ENCODE assay signal across 8 cellular contexts in the genomic region with DNA sequence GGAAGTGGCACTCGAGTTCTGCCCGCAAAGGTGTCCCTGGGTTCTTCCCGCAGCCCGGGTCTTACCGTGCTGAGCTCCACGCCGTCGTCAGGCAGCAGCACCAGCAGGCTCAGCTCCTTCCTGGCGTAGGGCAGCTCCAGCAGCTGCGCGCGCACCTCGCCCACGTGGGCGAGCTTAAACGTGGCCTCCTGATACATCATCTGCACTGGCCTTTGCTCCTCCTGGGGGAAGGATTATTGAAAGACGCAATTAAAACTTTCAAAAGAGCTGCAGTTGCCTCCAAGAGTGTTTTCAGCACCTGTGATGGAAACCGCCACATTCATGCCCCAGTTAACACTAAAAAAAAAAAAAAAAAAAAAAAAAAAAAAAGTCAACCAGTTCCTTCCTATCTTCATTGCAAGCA. TPM values are rescaled to one million over a fixed set of nuclear protein-coding genes. Genes with fewer than 3 reads are reported as not detected.
A peak's percentile ranks its signal among the peaks of the same experiment; 100 is the strongest.
DNase-seq lines count a peak whose midpoint lies in the region; ATAC-seq, FAIRE-seq and TF ChIP-seq lines count a peak whose summit lies in the region.

No MANE protein-coding gene starts in this region.

- peaks cover 0 to 2% (median 0%) of the 10 kb centered on the region in 11 experiments; a peak in 2 of 22 replicates for H4K20me1 ChIP-seq in BLaER1 treated with 17β-estradiol and CSF1 and Interleukin-3, amounts not matched to agents 10 nM and 100 nM

- FAIRE-seq in kidney (lab: Jason Lieb, UNC), result no peak

- peak; percentile 80 for ATAC-seq in HG02840 (IDR thresholded peaks at IDR 0.05; ENCODE audit: low FRiP score, unreplicated experiment)
- peak; percentile 91 for ATAC-seq in activated CD4-positive, alpha-beta T cell treated with anti-CD3 and anti-CD28 coated beads for 36 hours

- peak overlapping the region; percentile 73 for H3K4me3 Mint-ChIP-seq in activated CD4-positive, alpha-beta T cell treated with anti-CD3 and anti-CD28 coated beads for 36 hours

- no peaks in the 10 kb centered on the region for H3K27me3 Mint-ChIP-seq in activated CD4-positive, alpha-beta T cell treated with anti-CD3 and anti-CD28 coated beads for 36 hours

- peaks cover 29 to 66% (median 45%) of the 10 kb centered on the region in 10 experiments for H3K4me1 ChIP-seq in BLaER1 treated with 17β-estradiol and CSF1 and Interleukin-3, amounts not matched to agents 10 nM and 100 nM
- H3K4me1 ChIP-seq in kidney (ENCODE audit: control insufficient read depth in 1 of 2, insufficient read depth in 1 of 2, low read depth in 1 of 2, low read length in 2 of 2), result no peaks in the 10 kb centered on the region

- H3K9me3 ChIP-seq in BLaER1 treated with 17β-estradiol and CSF1 and Interleukin-3, amounts not matched to agents 10 nM and 100 nM (replicated peaks in 1 of 11), result peaks cover 0 to 24% (median 10%) of the 10 kb centered on the region in 11 experiments; a peak in 11 of 22 replicates
- H3K9me3 ChIP-seq in kidney (ENCODE audit: control insufficient read depth in 1 of 2, low read length in 2 of 2), result no peaks in the 10 kb centered on the region

- no peaks in the 10 kb centered on the region for H3K27me3 ChIP-seq in BLaER1 treated with 17β-estradiol and CSF1 and Interleukin-3, amounts not matched to agents 10 nM and 100 nM

- intact Hi-C loops in activated CD4-positive, alpha-beta T cell treated with anti-CD3 and anti-CD28 coated beads for 36 hours (cut with DNase I, micrococcal nuclease), result loop anchor here in 1 of 2 experiments (2.0 to 5.0 kb wide), 2 partner anchors 15 to 34 kb away; no protein-coding TSS in a partner anchor
- intact Hi-C loops in kidney (cut with DNase I), result no loop called here

- no peak for TF ChIP-seq CTCF in kidney (IDR thresholded peaks at IDR 0.05; ENCODE audit: borderline replicate concordance, extremely low read depth, insufficient read depth)

- POLR2A ChIA-PET in activated CD4-positive, alpha-beta T cell treated with anti-CD3 and anti-CD28 coated beads for 36 hours (lab: Charles Lee), result interaction anchor here (0.6 to 1.5 kb wide), 7 partner anchors 11 to 178 kb away, joined by 3 to 6 read pairs (median 3); partner anchors contain the start of gene SERPINB9

- CTCF ChIA-PET in activated CD4-positive, alpha-beta T cell treated with anti-CD3 and anti-CD28 coated beads for 36 hours (lab: Charles Lee), result interaction anchor here (0.7 to 1.5 kb wide), 6 partner anchors 20 to 46 kb away, joined by 3 to 11 read pairs (median 3); no protein-coding TSS in a partner anchor

- H3K4me3 ChIP-seq in BLaER1 treated with 17β-estradiol and CSF1 and Interleukin-3, amounts not matched to agents 10 nM and 100 nM, result peak overlapping the region; percentile 27 to 58 (median 45); a peak in 19 of 20 replicates
- no peak overlapping the region for H3K4me3 ChIP-seq in kidney (ENCODE audit: low read length in 2 of 2)

- H3K4me2 ChIP-seq in BLaER1 treated with 17β-estradiol and CSF1 and Interleukin-3, amounts not matched to agents 10 nM and 100 nM, result peak overlapping the region; percentile 57 to 88 (median 77)

- peak; percentile 88 for DNase-seq in activated CD4-positive, alpha-beta T cell treated with anti-CD3 and anti-CD28 coated beads for 36 hours
- DNase-seq in kidney, result peak; percentile 75
- no peak for DNase-seq in GF-D8 (lab: John Stamatoyannopoulos, UW)
- no peak for DNase-seq in DMS 273 treated with DMSO at 0.1 percent for 48 hours (lab: John Stamatoyannopoulos, UW)
- DNase-seq in HUDEP-2 (lab: John Stamatoyannopoulos, UW; ENCODE audit: unreplicated experiment in 76 of 76), result no peak
- DNase-seq in DMS 273 (lab: John Stamatoyannopoulos, UW; ENCODE audit: unreplicated experiment), result no peak

- H3K27ac Mint-ChIP-seq in activated CD4-positive, alpha-beta T cell treated with anti-CD3 and anti-CD28 coated beads for 36 hours, result peak overlapping the region; percentile 85

- no peaks in the 10 kb centered on the region for H3K9me3 Mint-ChIP-seq in activated CD4-positive, alpha-beta T cell treated with anti-CD3 and anti-CD28 coated beads for 36 hours (ENCODE audit: low read depth)

- H3K36me3 ChIP-seq in BLaER1 treated with 17β-estradiol and CSF1 and Interleukin-3, amounts not matched to agents 10 nM and 100 nM, result peaks cover 10 to 87% (median 32%) of the 10 kb centered on the region in 11 experiments
- peaks cover 10 to 11% of the 10 kb centered on the region in 2 donors for H3K36me3 ChIP-seq in kidney (ENCODE audit: control insufficient read depth in 1 of 2, insufficient read depth in 2 of 2, low read length in 2 of 2)

- peak overlapping the region in 10 of 11 experiments; percentile 3 to 72 (median 50); a peak in 14 of 22 replicates for H3K9ac ChIP-seq in BLaER1 treated with 17β-estradiol and CSF1 and Interleukin-3, amounts not matched to agents 10 nM and 100 nM
- no peak overlapping the region for H3K9ac ChIP-seq in kidney (ENCODE audit: low read length in 2 of 2)

- H3K36me3 Mint-ChIP-seq in activated CD4-positive, alpha-beta T cell treated with anti-CD3 and anti-CD28 coated beads for 36 hours (ENCODE audit: low read depth), result peaks cover 75% of the 10 kb centered on the region

- peaks cover 65% of the 10 kb centered on the region for H3K4me1 Mint-ChIP-seq in activated CD4-positive, alpha-beta T cell treated with anti-CD3 and anti-CD28 coated beads for 36 hours

- H3K27ac ChIP-seq in BLaER1 treated with 17β-estradiol and CSF1 and Interleukin-3, amounts not matched to agents 10 nM and 100 nM, result peak overlapping the region in 9 of 11 experiments; percentile 14 to 72 (median 57); a peak in 16 of 22 replicates
- no peak overlapping the region for H3K27ac ChIP-seq in kidney (ENCODE audit: low read depth in 2 of 2, low read length in 2 of 2)

RNA-seq across cellular contexts. Expression of gene SERPINB9, which starts 11.3 kb away (rescaled TPM):
- total RNA-seq in activated CD4-positive, alpha-beta T cell treated with anti-CD3 and anti-CD28 coated beads for 36 hours, result 100 to 1,000 TPM in 1 of 2 experiments, 10 to 100 TPM in 1; 90.0 to 109 TPM
- total RNA-seq in kidney, result 13.4 TPM
- polyA plus RNA-seq in kidney (ENCODE audit: insufficient read depth, low read depth, low replicate concordance), result 4.0 TPM

RNA-seq across cellular contexts. Expression of gene SERPINB1, which starts 50.1 kb away (rescaled TPM):
- 100 to 1,000 TPM; 200 to 243 TPM for total RNA-seq in activated CD4-positive, alpha-beta T cell treated with anti-CD3 and anti-CD28 coated beads for 36 hours
- total RNA-seq in kidney, result 86.4 TPM
- polyA plus RNA-seq in kidney (ENCODE audit: insufficient read depth, low read depth, low replicate concordance), result 37.4 TPM

Comparison
In these comparisons a context has a peak if more than half of its experiments do, and no peak if none do; other contexts are left out.
1. H3K27ac ChIP-seq: peak in BLaER1 treated with 17β-estradiol and CSF1 and Interleukin-3, amounts not matched to agents 10 nM and 100 nM (9 of 11); none in kidney (0 of 2).
2. H3K4me3 ChIP-seq: peak in BLaER1 treated with 17β-estradiol and CSF1 and Interleukin-3, amounts not matched to agents 10 nM and 100 nM (10 of 10); none in kidney (0 of 2).
3. H3K9ac ChIP-seq: peak in BLaER1 treated with 17β-estradiol and CSF1 and Interleukin-3, amounts not matched to agents 10 nM and 100 nM (10 of 11); none in kidney (0 of 2).
4. DNase-seq: peak in activated CD4-positive, alpha-beta T cell treated with anti-CD3 and anti-CD28 coated beads for 36 hours (single experiment) and kidney (single experiment); none in GF-D8 (single experiment), DMS 273 treated with DMSO at 0.1 percent for 48 hours (single experiment), HUDEP-2 (0 of 76) and DMS 273 (single experiment).